Comparison of ENCODE assay signal across 33 cellular contexts in the genomic region with DNA sequence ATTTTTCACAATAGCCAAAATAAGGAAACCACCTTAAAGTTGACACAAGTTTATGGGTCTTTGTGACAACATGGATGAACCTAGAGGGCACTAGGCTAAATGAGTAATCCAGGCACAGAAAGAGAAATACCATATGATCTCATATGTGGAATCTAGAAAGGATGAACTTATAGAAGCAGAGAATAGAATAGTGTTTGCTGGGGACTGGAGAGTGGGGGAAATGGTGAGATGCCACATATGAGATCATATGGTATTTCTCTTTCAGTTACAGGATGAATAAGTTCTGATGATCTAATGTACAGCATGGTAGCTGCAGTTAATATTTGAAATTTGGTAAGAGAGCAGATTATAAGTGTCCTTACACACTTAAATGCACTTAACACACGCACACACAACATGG. TPM values are rescaled to one million over a fixed set of nuclear protein-coding genes. Genes with fewer than 3 reads are reported as not detected.
"Had no signal": no experiment of that assay in that cellular context is flagged by ENCODE, and none has a peak within 500 bp of the region (broad histone marks: within the 10 kb centered on the region; RNA-seq: fewer than 3 reads in every experiment).

No MANE protein-coding gene starts in this region.

- DNase-seq: hypothalamus; immature natural killer cell; kidney; left colon; left lung; lower lobe of right lung; mammary epithelial cell; mesenchymal stem cell; naive thymus-derived CD8-positive, alpha-beta T cell; nucleus accumbens; pancreas; posterior cingulate gyrus; retina; right cardiac atrium; small intestine; spleen; stimulated activated CD4-positive, alpha-beta T cell treated with anti-CD3 and anti-CD28 coated beads, Interleukin-4, amount 100 ng/mL, for 24 hours; stimulated activated naive CD4-positive, alpha-beta T cell treated with Interleukin-2 at 50 U/mL for 16 hours; tibial artery; trophoblast cell; upper lobe of right lung had no signal

- H3K27ac ChIP-seq: left lung, lower lobe of right lung, pancreas, prostate gland, spleen, suprapubic skin, thoracic aorta, tibial artery, upper lobe of right lung had no signal

- H3K4me3 Mint-ChIP-seq: immature natural killer cell; naive thymus-derived CD8-positive, alpha-beta T cell; nephron; neural crest cell; stimulated activated memory B cell treated with anti-CD40 and anti-IgM and Interleukin-4, amounts not matched to agents 10 μg/mL and 1 μg/mL and 100 μg/mL, for 72 hours had no signal

- H3K36me3 Mint-ChIP-seq: immature natural killer cell; stimulated activated memory B cell treated with anti-CD40 and anti-IgM and Interleukin-4, amounts not matched to agents 10 μg/mL and 1 μg/mL and 100 μg/mL, for 72 hours had no signal

- H3K4me1 Mint-ChIP-seq: immature natural killer cell; naive thymus-derived CD8-positive, alpha-beta T cell; nephron; neural crest cell; stimulated activated memory B cell treated with anti-CD40 and anti-IgM and Interleukin-4, amounts not matched to agents 10 μg/mL and 1 μg/mL and 100 μg/mL, for 72 hours had no signal

- ATAC-seq: left colon; left lung; lower lobe of right lung; naive thymus-derived CD8-positive, alpha-beta T cell; pancreas; right cardiac atrium; sciatic nerve; stimulated activated memory B cell treated with anti-CD40 and anti-IgM and Interleukin-4, amounts not matched to agents 10 μg/mL and 1 μg/mL and 100 μg/mL, for 72 hours; upper lobe of right lung had no signal

- H3K4me1 ChIP-seq: left lung, lower lobe of right lung, pancreas, prostate gland, spleen, suprapubic skin, tibial artery, upper lobe of right lung had no signal

- H3K4me3 ChIP-seq: left lung, lower lobe of right lung, pancreas, prostate gland, spleen, suprapubic skin, thoracic aorta, tibial artery, upper lobe of right lung had no signal

- H3K9me3 ChIP-seq: left lung, lower lobe of right lung, pancreas, prostate gland, spleen, suprapubic skin, thoracic aorta, tibial artery, upper lobe of right lung had no signal

- H3K27me3 ChIP-seq: left lung, pancreas, spleen, suprapubic skin, tibial artery, upper lobe of right lung had no signal

- H3K36me3 ChIP-seq: left lung, lower lobe of right lung, pancreas, prostate gland, spleen, suprapubic skin, thoracic aorta, tibial artery, upper lobe of right lung had no signal

- FAIRE-seq: islet of Langerhans, kidney, pancreas, small intestine, urothelium cell line had no signal

- H3K27ac Mint-ChIP-seq: naive thymus-derived CD8-positive, alpha-beta T cell; nephron; stimulated activated memory B cell treated with anti-CD40 and anti-IgM and Interleukin-4, amounts not matched to agents 10 μg/mL and 1 μg/mL and 100 μg/mL, for 72 hours had no signal

- H3K9me3 Mint-ChIP-seq: immature natural killer cell; stimulated activated memory B cell treated with anti-CD40 and anti-IgM and Interleukin-4, amounts not matched to agents 10 μg/mL and 1 μg/mL and 100 μg/mL, for 72 hours had no signal

- H3K27me3 Mint-ChIP-seq: naive thymus-derived CD8-positive, alpha-beta T cell; stimulated activated memory B cell treated with anti-CD40 and anti-IgM and Interleukin-4, amounts not matched to agents 10 μg/mL and 1 μg/mL and 100 μg/mL, for 72 hours had no signal

RNA-seq across cellular contexts. Expression of a gene that starts 35.9 kb away (rescaled TPM):
- total RNA-seq: kidney; left colon; left lung; liver; lower lobe of right lung; mucosa of gallbladder; naive thymus-derived CD8-positive, alpha-beta T cell; neural crest cell; osteoblast; pancreas; right cardiac atrium; sciatic nerve; spleen; suprapubic skin; upper lobe of right lung had no signal
- polyA plus RNA-seq: immature natural killer cell; liver; mammary epithelial cell; naive thymus-derived CD8-positive, alpha-beta T cell; pancreas; right cardiac atrium; small intestine; spleen had no signal

RNA-seq across cellular contexts. Expression of a gene that starts 40.7 kb away (rescaled TPM):
- total RNA-seq: lower lobe of right lung, sciatic nerve, upper lobe of right lung had no signal
